In the genomic region with DNA sequence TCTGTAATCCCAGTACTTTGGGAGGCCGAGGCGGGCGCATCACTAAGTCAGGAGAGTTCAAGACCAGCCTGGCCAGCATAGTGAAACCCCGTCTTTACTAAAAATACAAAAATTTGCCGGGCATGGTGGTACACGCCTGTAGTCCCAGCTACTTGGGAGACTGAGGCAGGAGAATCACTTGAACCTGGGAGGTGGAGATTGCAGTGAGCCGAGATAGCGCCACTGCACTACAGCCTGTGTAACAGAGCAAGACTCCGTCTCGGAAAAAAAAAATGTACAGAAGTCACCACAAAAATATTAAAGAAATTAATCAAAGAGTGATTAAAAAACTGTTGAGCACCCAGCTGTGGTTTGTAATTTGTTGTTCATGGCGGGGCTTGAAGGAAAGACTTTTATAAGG, we compare ENCODE assay signal across 8 cellular contexts. TPM values are rescaled to one million over a fixed set of nuclear protein-coding genes. Genes with fewer than 3 reads are reported as not detected.
DNase-seq lines count a peak whose midpoint lies in the region; ATAC-seq and TF ChIP-seq lines count a peak whose summit lies in the region.
"Not testable (repeated sequence)": the region's sequence is repeated elsewhere in the genome, so short reads cannot be mapped to it uniquely, and the experiment has no call there.

No MANE protein-coding gene starts in this region.

- H2AK5ac ChIP-seq in trophoblast cell (ENCODE audit: low read length) = not testable (repeated sequence)

- not testable (repeated sequence) for H3K27me3 ChIP-seq in DOHH2 (ENCODE audit: control insufficient read depth, low read length); MG63; trophoblast cell (ENCODE audit: insufficient read depth, low read length)

- TF ChIP-seq POLR2A in lower leg skin (IDR thresholded peaks at IDR 0.05) = not testable (repeated sequence)

- H4K12ac ChIP-seq in trophoblast cell (ENCODE audit: low read depth, low read length) = not testable (repeated sequence)

- not testable (repeated sequence) for H3K9me2 ChIP-seq in DOHH2 (replicated peaks; ENCODE audit: control insufficient read depth, low read length)

- peak overlapping the region; percentile 89 for H3K14ac ChIP-seq in trophoblast cell (ENCODE audit: low read length)

- H3K4me1 Mint-ChIP-seq in activated B cell treated with CpG ODN at 0.5 μM for 24 hours (peaks cover 55% of the 10 kb centered on the region), brain (peaks cover 52% of the 10 kb centered on the region), type B pancreatic cell (ENCODE audit: unreplicated experiment) (peaks cover 28% of the 10 kb centered on the region)

- peak overlapping the region; percentile 6 for H4K91ac ChIP-seq in trophoblast cell (ENCODE audit: low read depth, low read length)

- peak overlapping the region; percentile 87 for H2BK5ac ChIP-seq in trophoblast cell (ENCODE audit: low read depth, low read length, poor library complexity)

- not testable (repeated sequence) for H3K9ac ChIP-seq in trophoblast cell (ENCODE audit: low read length)

- H3K23ac ChIP-seq in trophoblast cell (ENCODE audit: low read length) = not testable (repeated sequence)

- H3K36me3 Mint-ChIP-seq in activated B cell treated with CpG ODN at 0.5 μM for 24 hours (ENCODE audit: low read depth) (peaks cover 50% of the 10 kb centered on the region), brain (peaks cover 50% of the 10 kb centered on the region), type B pancreatic cell (peaks cover 29% of the 10 kb centered on the region)

- H3K27ac ChIP-seq in DOHH2 (ENCODE audit: low read depth, low read length) = peak overlapping the region; percentile 79
- not testable (repeated sequence) for H3K27ac ChIP-seq in trophoblast cell (ENCODE audit: low read depth, low read length)

- not testable (repeated sequence) for H2BK12ac ChIP-seq in trophoblast cell (ENCODE audit: low read length)

- H2AFZ ChIP-seq in trophoblast cell (ENCODE audit: insufficient read depth, low read length, poor library complexity) = not testable (repeated sequence)

- DNase-seq in MG63; activated B cell treated with CpG ODN at 0.5 μM for 24 hours; fibroblast of mammary gland (ENCODE audit: low read depth); lower leg skin (ENCODE audit: low spot score in 2 of 2); trophoblast cell; type B pancreatic cell (ENCODE audit: extremely low spot score, unreplicated experiment): not testable (repeated sequence)

- H3K4me2 ChIP-seq in DOHH2 (ENCODE audit: low read length) = peak overlapping the region; percentile 56
- peak overlapping the region; percentile 84 for H3K4me2 ChIP-seq in trophoblast cell (ENCODE audit: low read length)

- peaks cover 16% of the 10 kb centered on the region for H3K4me1 ChIP-seq in DOHH2 (ENCODE audit: control insufficient read depth, low read length)
- H3K4me1 ChIP-seq in trophoblast cell (ENCODE audit: control insufficient read depth in 1 of 2, insufficient read depth in 2 of 2, low read length in 2 of 2) = peaks cover 3 to 11% of the 10 kb centered on the region in 2 experiments

- peak overlapping the region; percentile 79 for H4K8ac ChIP-seq in trophoblast cell (ENCODE audit: low read depth, low read length)

- 6% methylated on average over 11 of the region's 11 CpGs for WGBS in lower leg skin, 2 donors
- no CpG with 5 or more reads among the region's 11 CpGs for WGBS in trophoblast cell (ENCODE audit: extremely low coverage, insufficient coverage, insufficient read length)

- POLR2A ChIA-PET in activated B cell treated with CpG ODN at 0.5 μM for 24 hours (lab: Charles Lee) = interaction anchor here (1.1 to 2.1 kb wide), 9 partner anchors 8 to 597 kb away, joined by 3 to 33 read pairs (median 11); a partner anchor contains a TSS

- H3K4ac ChIP-seq in trophoblast cell (ENCODE audit: low read depth, low read length) = peak overlapping the region; percentile 99

- H3F3A ChIP-seq in DOHH2 (ENCODE audit: control insufficient read depth, insufficient read depth) = not testable (repeated sequence)

- H3K4me3 Mint-ChIP-seq in activated B cell treated with CpG ODN at 0.5 μM for 24 hours (peak overlapping the region; percentile 100), brain (peak overlapping the region; percentile 99 to 100 (median 100)), type B pancreatic cell (peak overlapping the region; percentile 100)

- ATAC-seq in activated B cell treated with CpG ODN at 0.5 μM for 24 hours (ENCODE audit: low read depth) = not testable (repeated sequence)

- H3K9me3 Mint-ChIP-seq in activated B cell treated with CpG ODN at 0.5 μM for 24 hours, brain, type B pancreatic cell: not testable (repeated sequence)

- not testable (repeated sequence) for TF ChIP-seq CTCF in DOHH2 (IDR thresholded peaks at IDR 0.05; ENCODE audit: low read depth, low read length, poor library complexity, severe bottlenecking); activated B cell treated with CpG ODN at 0.5 μM for 24 hours (IDR thresholded peaks at IDR 0.05); brain (conservative IDR thresholded peaks at IDR 0.05); fibroblast of mammary gland (conservative IDR thresholded peaks at IDR 0.05; ENCODE audit: control insufficient read depth, insufficient read depth, low read depth, low read length); lower leg skin (IDR thresholded peaks at IDR 0.05); type B pancreatic cell (conservative IDR thresholded peaks at IDR 0.05)

- H4K20me1 ChIP-seq in DOHH2 (ENCODE audit: control insufficient read depth, insufficient read depth, low read depth, low read length) = not testable (repeated sequence)

- peak overlapping the region; percentile 22 for H2BK120ac ChIP-seq in trophoblast cell (ENCODE audit: insufficient read depth, low read length, poor library complexity)

- CTCF ChIA-PET in activated B cell treated with CpG ODN at 0.5 μM for 24 hours (lab: Charles Lee) = not testable (repeated sequence)

- not testable (repeated sequence) for H3K27me3 Mint-ChIP-seq in activated B cell treated with CpG ODN at 0.5 μM for 24 hours, type B pancreatic cell
- H3K27me3 Mint-ChIP-seq in brain = peaks cover 14% of the 10 kb centered on the region

- H3K36me3 ChIP-seq in DOHH2 (ENCODE audit: control insufficient read depth, low read length) (peaks cover 57% of the 10 kb centered on the region), MG63 (peaks cover 22% of the 10 kb centered on the region), trophoblast cell (ENCODE audit: control insufficient read depth in 1 of 2, insufficient read depth in 2 of 2, low read length in 2 of 2) (peaks cover 9 to 12% of the 10 kb centered on the region in 2 experiments)

- peak overlapping the region; percentile 92 for H3K4me3 ChIP-seq in DOHH2 (ENCODE audit: low read length)
- peak overlapping the region; percentile 76 for H3K4me3 ChIP-seq in MG63
- peak overlapping the region; percentile 89 for H3K4me3 ChIP-seq in fibroblast of mammary gland (ENCODE audit: control insufficient read depth, low read depth, low read length)
- H3K4me3 ChIP-seq in lower leg skin (ENCODE audit: low read depth, poor library complexity, severe bottlenecking) = peak overlapping the region; percentile 78
- peak overlapping the region; percentile 96 for H3K4me3 ChIP-seq in trophoblast cell (ENCODE audit: low read depth, low read length)

- not testable (repeated sequence) for H3K79me1 ChIP-seq in trophoblast cell (ENCODE audit: low read length)

- intact Hi-C loops in activated B cell treated with CpG ODN at 0.5 μM for 24 hours (cut with micrococcal nuclease) = loop anchor here (2.0 to 10.0 kb wide), 10 partner anchors 62 to 1504 kb away; a partner anchor contains a TSS
- intact Hi-C loops in lower leg skin (cut with DNase I; ENCODE audit: low total_unique reads) = not testable (repeated sequence)

- H3K9me3 ChIP-seq in DOHH2 (ENCODE audit: control insufficient read depth, insufficient read depth, low read length); MG63; trophoblast cell (ENCODE audit: insufficient read depth, low read depth, low read length): not testable (repeated sequence)

- H3K79me2 ChIP-seq in DOHH2 (ENCODE audit: control insufficient read depth, low read length) (peaks cover 58% of the 10 kb centered on the region), trophoblast cell (ENCODE audit: control insufficient read depth, insufficient read depth, low read length, poor library complexity) (peaks cover 13% of the 10 kb centered on the region)

- H3K18ac ChIP-seq in trophoblast cell (ENCODE audit: low read length) = not testable (repeated sequence)

- peak overlapping the region; percentile 100 for H3K27ac Mint-ChIP-seq in activated B cell treated with CpG ODN at 0.5 μM for 24 hours
- peak overlapping the region; percentile 99 to 100 (median 100) for H3K27ac Mint-ChIP-seq in brain
- H3K27ac Mint-ChIP-seq in type B pancreatic cell = peak overlapping the region; percentile 100

RNA-seq across cellular contexts. Expression of a gene that starts 0.8 kb away (rescaled TPM):
- total RNA-seq in MG63 (2014; rRNA removed; shearing (Covaris generic); ENCODE audit: low replicate concordance) = 2.3 and 3.2 TPM in 2 replicates
- 36.4 and 39.8 TPM in 2 replicates for total RNA-seq in activated B cell treated with CpG ODN at 0.5 μM for 24 hours
- polyA plus RNA-seq in brain (ENCODE audit: insufficient read depth, low read depth, low replicate concordance) = 1.5 TPM
- total RNA-seq in lower leg skin = 10 to 100 TPM; 15.4 to 47.4 (median 24.7) TPM
- polyA plus RNA-seq in trophoblast cell (2013) = 10.1 and 10.9 TPM in 2 replicates
- total RNA-seq in type B pancreatic cell (ENCODE audit: low replicate concordance) = 13.4 and 17.3 TPM in 2 replicates
